Comparison of ENCODE assay signal across 1 cellular context in the genomic region with DNA sequence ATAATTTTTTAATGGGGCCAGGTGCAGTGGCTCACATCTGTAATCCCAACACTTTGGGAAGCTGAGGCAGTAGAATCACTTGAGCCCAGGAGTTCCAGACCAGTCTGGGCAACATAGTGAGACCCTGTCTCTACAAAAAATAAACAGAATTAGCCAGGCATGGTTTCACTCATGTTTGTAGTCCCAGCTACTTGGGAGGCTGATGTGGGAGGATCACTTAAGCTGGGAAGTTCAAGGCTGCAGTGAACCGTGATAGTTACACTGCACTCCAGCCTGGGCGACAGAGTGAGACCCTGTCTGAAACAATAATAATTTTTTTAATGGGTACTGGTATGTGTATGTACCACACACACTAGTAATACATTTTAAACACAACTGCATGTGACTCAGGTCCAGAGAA.
TF ChIP-seq lines count a peak whose summit lies in the region.

No MANE protein-coding gene starts in this region.

TF ChIP-seq in H1, 55 proteins besides CTCF, POLR2A, EP300 and RAD21:
- TF ChIP-seq CTBP2 (IDR thresholded peaks at IDR 0.05; ENCODE audit: borderline replicate concordance, insufficient read depth, insufficient read length, low read length): no peak
- TF ChIP-seq JUND (IDR thresholded peaks at IDR 0.05; ENCODE audit: low read length): no peak
- TF ChIP-seq CEBPB (IDR thresholded peaks at IDR 0.05; ENCODE audit: low read depth, low read length): no peak
- no peak for TF ChIP-seq EZH2 (IDR thresholded peaks at IDR 0.05; ENCODE audit: low read depth, low read length, severe bottlenecking)
